In the genomic region with DNA sequence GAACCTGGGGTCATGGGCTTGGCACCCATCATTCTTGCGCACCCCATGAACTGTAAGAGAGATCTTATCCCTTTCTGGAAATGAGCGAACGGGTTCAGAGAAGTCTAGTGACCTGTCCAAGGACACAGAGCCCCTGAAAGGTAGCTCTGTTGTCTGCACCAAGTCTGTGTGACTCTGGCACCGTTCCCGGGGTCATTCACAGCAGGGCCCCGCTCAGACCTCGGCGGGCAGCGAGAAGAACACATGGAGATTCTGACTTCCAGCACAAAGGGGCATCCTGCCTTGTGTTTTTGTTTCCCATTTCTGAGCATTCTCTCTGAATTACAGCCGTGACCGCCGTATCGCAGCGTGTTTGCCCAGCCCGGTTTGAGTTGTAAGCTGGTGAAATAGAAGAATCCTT, we compare ENCODE assay signal across 17 cellular contexts.
A peak's percentile ranks its signal among the peaks of the same experiment; 100 is the strongest.
DNase-seq lines count a peak whose midpoint lies in the region; ATAC-seq, FAIRE-seq and TF ChIP-seq lines count a peak whose summit lies in the region.
"Had no signal": no experiment of that assay in that cellular context is flagged by ENCODE, and none has a peak within 500 bp of the region (broad histone marks: within the 10 kb centered on the region; RNA-seq: fewer than 3 reads in every experiment).

No MANE protein-coding gene starts in this region.

- H3K27ac ChIP-seq in ascending aorta (peak overlapping the region; percentile 51 to 72), HepG2 (ENCODE audit: extremely low read length, insufficient read depth, low read length) (no peak overlapping the region), skeletal muscle tissue (ENCODE audit: low read depth, low read length) (peak overlapping the region; percentile 84)
- H3K27ac ChIP-seq: epithelial cell of prostate had no signal

- H3K27me3 ChIP-seq in ascending aorta (no peaks in the 10 kb centered on the region), HepG2 (ENCODE audit: control insufficient read depth in 1 of 2, insufficient read depth in 2 of 2, low read length in 2 of 2) (peaks cover 8 to 48% of the 10 kb centered on the region in 2 experiments), skeletal muscle tissue (ENCODE audit: control insufficient read depth in 3 of 3, insufficient read depth in 3 of 3, low read length in 3 of 3) (no peaks in the 10 kb centered on the region)

- no peaks in the 10 kb centered on the region for H3K79me2 ChIP-seq in HepG2 (ENCODE audit: insufficient read depth, low read length)

- 18% methylated on average over 15 of the region's 15 CpGs for WGBS in HepG2 (ENCODE audit: low lambda C conversion rate)

- no peak overlapping the region for H3K4me3 Mint-ChIP-seq in activated T-helper 17 cell treated with anti-CD3 and anti-CD28 coated beads, Interleukin-2, amount 50 U/mL, for 72 hours
- H3K4me3 Mint-ChIP-seq: activated CD4-positive, alpha-beta T cell treated with anti-CD3 and anti-CD28 coated beads for 36 hours; activated naive CD8-positive, alpha-beta T cell; central memory CD8-positive, alpha-beta T cell had no signal

- H3K36me3 Mint-ChIP-seq in activated T-helper 17 cell treated with anti-CD3 and anti-CD28 coated beads, Interleukin-2, amount 50 U/mL, for 72 hours (ENCODE audit: low read depth) = no peaks in the 10 kb centered on the region

- no peak for FAIRE-seq in HepG2 (lab: Jason Lieb, UNC)
- FAIRE-seq in RCC 7860 (lab: Jason Lieb, UNC) = no peak

- POLR2A ChIA-PET in HepG2 (lab: Yijun Ruan, JAX) = no interaction called here

- no peak for TF ChIP-seq EP300 in HepG2 (IDR thresholded peaks at IDR 0.05; ENCODE audit: low read depth in 2 of 2, low read length in 2 of 2)
- no peak for TF ChIP-seq EP300 in HepG2 (CRISPR knock-in tag; IDR thresholded peaks at IDR 0.05; ENCODE audit: borderline replicate concordance)

- H2AFZ ChIP-seq in HepG2 (ENCODE audit: low read length) = no peak overlapping the region

- peak; percentile 52 for DNase-seq in NCI-H146 treated with DMSO at 0.1 percent for 48 hours (lab: John Stamatoyannopoulos, UW; ENCODE audit: unreplicated experiment)
- no peak for DNase-seq in ascending aorta (ENCODE audit: low spot score in 2 of 2)
- DNase-seq in HepG2 (ENCODE audit: low spot score) = no peak
- DNase-seq in HUDEP-2 (lab: John Stamatoyannopoulos, UW; ENCODE audit: unreplicated experiment in 76 of 76) = no peak
- DNase-seq in RCC 7860 (ENCODE audit: low spot score) = no peak
- DNase-seq: activated CD4-positive, alpha-beta T cell treated with anti-CD3 and anti-CD28 coated beads for 36 hours; NCI-H2107; NK-92 treated with Interleukin-12 subunit alpha and Interleukin-12 subunit beta, amount 100 ng/mL, for 24 hours; right cardiac atrium; stimulated activated CD4-positive, alpha-beta T cell treated with anti-CD3 and anti-CD28 coated beads, Interleukin-2, amount 100 ng/mL, for 48 hours; T1000 had no signal

- in situ Hi-C loops in HepG2 (cut with HindIII; ENCODE audit: extremely low pct_ligation_motif_present, low pct_unique_long_range_greater_than_20kb) = no loop called here

- H3K27me3 Mint-ChIP-seq in activated T-helper 17 cell treated with anti-CD3 and anti-CD28 coated beads, Interleukin-2, amount 50 U/mL, for 72 hours = peaks cover 4% of the 10 kb centered on the region
- H3K27me3 Mint-ChIP-seq: activated CD4-positive, alpha-beta T cell treated with anti-CD3 and anti-CD28 coated beads for 36 hours; activated naive CD8-positive, alpha-beta T cell had no signal

- no peak overlapping the region for H3K9ac ChIP-seq in HepG2 (ENCODE audit: insufficient read depth, low read depth, low read length)
- peak overlapping the region in 2 of 3 donors; percentile 74 to 77 for H3K9ac ChIP-seq in skeletal muscle tissue (ENCODE audit: low read depth in 1 of 3, low read length in 3 of 3)

- intact Hi-C loops in ascending aorta (cut with DNase I) = loop anchor here (2.0 to 5.0 kb wide), 2 partner anchors 32 to 94 kb away; no protein-coding TSS in a partner anchor
- intact Hi-C loops in HepG2 (cut with micrococcal nuclease; ENCODE audit: unreplicated experiment) = no loop called here

- peak overlapping the region; percentile 24; the same call in 1 of the 2 replicates for H3K4me2 ChIP-seq in HepG2 (ENCODE audit: low read depth, low read length)

- H3K9me3 ChIP-seq in ascending aorta (peaks cover 0 to 9% of the 10 kb centered on the region in 2 donors), HepG2 (ENCODE audit: low read length) (peaks cover 10% of the 10 kb centered on the region), skeletal muscle tissue (ENCODE audit: control insufficient read depth in 3 of 3, low read length in 3 of 3) (no peaks in the 10 kb centered on the region)

- BruUV-seq in HepG2 (replicated peaks; lab: Mats Ljungman, UMichigan) = no TSS peak

- TF ChIP-seq RAD21 in HepG2 (CRISPR knock-in tag; IDR thresholded peaks at IDR 0.05) = no peak

- no peak overlapping the region for H3K27ac Mint-ChIP-seq in activated T-helper 17 cell treated with anti-CD3 and anti-CD28 coated beads, Interleukin-2, amount 50 U/mL, for 72 hours
- H3K27ac Mint-ChIP-seq: activated CD4-positive, alpha-beta T cell treated with anti-CD3 and anti-CD28 coated beads for 36 hours; activated naive CD8-positive, alpha-beta T cell had no signal

- CTCF ChIA-PET in HepG2 (lab: Yijun Ruan, JAX; ENCODE audit: low intra/inter-chr PET ratio, low total read pairs) = no interaction called here

- ATAC-seq in HepG2 (no peak; the same call in 2 of the 3 replicates), SK-N-SH treated with all-trans-retinoic acid at 6 μM for 48 hours (no peak)
- ATAC-seq in activated T-helper 17 cell treated with anti-CD3 and anti-CD28 coated beads, Interleukin-2, amount 50 U/mL, for 72 hours (replicated peaks) = no peak
- ATAC-seq: activated CD4-positive, alpha-beta T cell treated with anti-CD3 and anti-CD28 coated beads for 36 hours had no signal

- peaks cover 5% of the 10 kb centered on the region for H3K9me3 Mint-ChIP-seq in activated T-helper 17 cell treated with anti-CD3 and anti-CD28 coated beads, Interleukin-2, amount 50 U/mL, for 72 hours
- H3K9me3 Mint-ChIP-seq: central memory CD8-positive, alpha-beta T cell had no signal

- no peaks in the 10 kb centered on the region for H3K4me1 Mint-ChIP-seq in activated T-helper 17 cell treated with anti-CD3 and anti-CD28 coated beads, Interleukin-2, amount 50 U/mL, for 72 hours

- H3K4me1 ChIP-seq in ascending aorta = peaks cover 0 to 13% of the 10 kb centered on the region in 2 donors
- peaks cover 6% of the 10 kb centered on the region; the same call in 1 of the 2 replicates for H3K4me1 ChIP-seq in HepG2 (ENCODE audit: insufficient read depth, low read length)
- H3K4me1 ChIP-seq in skeletal muscle tissue (ENCODE audit: control insufficient read depth in 3 of 3, insufficient read depth in 3 of 3, low read length in 3 of 3) = peaks cover 25 to 36% (median 26%) of the 10 kb centered on the region in 3 donors

- no peak for TF ChIP-seq CTCF in ascending aorta (IDR thresholded peaks at IDR 0.05)
- no peak for TF ChIP-seq CTCF in HepG2 (CRISPR knock-in tag; IDR thresholded peaks at IDR 0.05)

- no peak for TF ChIP-seq POLR2A in HepG2 (IDR thresholded peaks at IDR 0.05; ENCODE audit: insufficient read depth in 1 of 2, low read depth in 2 of 2, low read length in 2 of 2)

- no peaks in the 10 kb centered on the region for H3K36me3 ChIP-seq in ascending aorta
- no peaks in the 10 kb centered on the region for H3K36me3 ChIP-seq in HepG2 (replicated peaks in 1 of 2; ENCODE audit: control insufficient read depth in 1 of 2, insufficient read depth in 2 of 2, low read length in 2 of 2)
- no peaks in the 10 kb centered on the region for H3K36me3 ChIP-seq in skeletal muscle tissue (ENCODE audit: control insufficient read depth in 3 of 3, insufficient read depth in 3 of 3, low read length in 3 of 3)

- no peaks in the 10 kb centered on the region for H4K20me1 ChIP-seq in HepG2 (ENCODE audit: insufficient read depth, low read length)

- no peak overlapping the region for H3K4me3 ChIP-seq in ascending aorta
- H3K4me3 ChIP-seq in HepG2 (replicated peaks in 1 of 3; ENCODE audit: insufficient read depth in 1 of 3, low read depth in 2 of 3, low read length in 3 of 3) = no peak overlapping the region
- no peak overlapping the region for H3K4me3 ChIP-seq in skeletal muscle tissue (ENCODE audit: low read length in 3 of 3)

TF ChIP-seq in HepG2, 621 proteins besides CTCF, POLR2A, EP300 and RAD21:
- TF ChIP-seq ZMYM3 (CRISPR knock-in tag; IDR thresholded peaks at IDR 0.05) (0 out of 2 replicates have a peak, but pooled peaks have one; percentile 46), ZNF768 (CRISPR knock-in tag; IDR thresholded peaks at IDR 0.05) (peak; percentile 96)
- TF ChIP-seq, protein P1, sequence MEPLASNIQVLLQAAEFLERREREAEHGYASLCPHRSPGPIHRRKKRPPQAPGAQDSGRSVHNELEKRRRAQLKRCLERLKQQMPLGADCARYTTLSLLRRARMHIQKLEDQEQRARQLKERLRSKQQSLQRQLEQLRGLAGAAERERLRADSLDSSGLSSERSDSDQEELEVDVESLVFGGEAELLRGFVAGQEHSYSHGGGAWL (CRISPR knock-in tag; IDR thresholded peaks at IDR 0.05) = no peak

TF ChIP-seq in SK-N-SH treated with all-trans-retinoic acid at 6 μM for 48 hours, 23 proteins besides CTCF, POLR2A, EP300 and RAD21:
- TF ChIP-seq PPARA (CRISPR knock-in tag; IDR thresholded peaks at IDR 0.05; ENCODE audit: borderline replicate concordance) = no peak
